In genomic region chr7:127872122-127872521, GRCh38 we compare ENCODE assay signal across 16 cellular contexts.
DNase-seq lines count a peak whose midpoint lies in the region; ATAC-seq and TF ChIP-seq lines count a peak whose summit lies in the region.
"Had no signal": no experiment of that assay in that cellular context is flagged by ENCODE, and none has a peak within 500 bp of the region (broad histone marks: within the 10 kb centered on the region; RNA-seq: fewer than 3 reads in every experiment).

No MANE protein-coding gene starts in this region.

- no peak for DNase-seq in activated naive CD4-positive, alpha-beta T cell treated with anti-CD3 and anti-CD28 coated beads for 36 hours
- DNase-seq in esophagus muscularis mucosa (ENCODE audit: extremely low spot score) (no peak), COR-L47 (lab: John Stamatoyannopoulos, UW) (no peak), erythroblast (lab: John Stamatoyannopoulos, UW) (no peak)
- DNase-seq: activated CD4-positive, alpha-beta T cell treated with anti-CD3 and anti-CD28 coated beads for 1 hour; AML-193; effector memory CD8-positive, alpha-beta T cell; EL; NCI-H2081 treated with DMSO at 0.1 percent for 48 hours had no signal

- ATAC-seq in GM18505 (IDR thresholded peaks at IDR 0.05; ENCODE audit: unreplicated experiment) (peak; percentile 65), GM19467 (IDR thresholded peaks at IDR 0.05; ENCODE audit: unreplicated experiment) (peak; percentile 48), HG02870 (IDR thresholded peaks at IDR 0.05; ENCODE audit: unreplicated experiment) (peak; percentile 43), HG03558 (IDR thresholded peaks at IDR 0.05; ENCODE audit: extremely low read depth, unreplicated experiment) (peak; percentile 41)
- ATAC-seq: effector memory CD8-positive, alpha-beta T cell; gastroesophageal sphincter had no signal

- TF ChIP-seq EP300 in esophagus muscularis mucosa (IDR thresholded peaks at IDR 0.05): no peak

- TF ChIP-seq CTCF in esophagus muscularis mucosa (IDR thresholded peaks at IDR 0.05): no peak

- CTCF ChIA-PET in activated naive CD4-positive, alpha-beta T cell treated with anti-CD3 and anti-CD28 coated beads for 36 hours (lab: Charles Lee): no interaction called here

- peaks cover 26% of the 10 kb centered on the region for H3K36me3 Mint-ChIP-seq in activated naive CD4-positive, alpha-beta T cell treated with anti-CD3 and anti-CD28 coated beads for 36 hours (ENCODE audit: low read depth)

- H3K27me3 ChIP-seq in esophagus muscularis mucosa: no peaks in the 10 kb centered on the region
- H3K27me3 ChIP-seq: gastroesophageal sphincter, right atrium auricular region had no signal

- H3K4me3 Mint-ChIP-seq in activated naive CD4-positive, alpha-beta T cell treated with anti-CD3 and anti-CD28 coated beads for 36 hours: no peak overlapping the region
- H3K4me3 Mint-ChIP-seq: activated T-helper 1 cell treated with anti-CD3 and anti-CD28 coated beads, Interleukin-12 subunit alpha, Interleukin-12 subunit beta, Interleukin-2, Interleukin-4 antibody, amounts not matched to agents 30 ng/mL and 10 ng/mL and 1 ng/mL, durations not matched to agents 14 hours and 24 hours and 36 hours; effector memory CD8-positive, alpha-beta T cell had no signal

- H3K9me3 ChIP-seq in esophagus muscularis mucosa: no peaks in the 10 kb centered on the region
- H3K9me3 ChIP-seq: gastroesophageal sphincter, right atrium auricular region had no signal

- H3K4me1 ChIP-seq in esophagus muscularis mucosa: peaks cover 0 to 3% (median 0%) of the 10 kb centered on the region in 4 donors

- intact Hi-C loops in activated naive CD4-positive, alpha-beta T cell treated with anti-CD3 and anti-CD28 coated beads for 36 hours (cut with micrococcal nuclease): no loop called here
- intact Hi-C loops in esophagus muscularis mucosa (cut with DNase I): no loop called here

- no peaks in the 10 kb centered on the region for H3K9me3 Mint-ChIP-seq in activated naive CD4-positive, alpha-beta T cell treated with anti-CD3 and anti-CD28 coated beads for 36 hours
- H3K9me3 Mint-ChIP-seq: activated T-helper 1 cell treated with anti-CD3 and anti-CD28 coated beads, Interleukin-12 subunit alpha, Interleukin-12 subunit beta, Interleukin-2, Interleukin-4 antibody, amounts not matched to agents 30 ng/mL and 10 ng/mL and 1 ng/mL, durations not matched to agents 14 hours and 24 hours and 36 hours; effector memory CD8-positive, alpha-beta T cell had no signal

- TF ChIP-seq POLR2A in GM18505 (IDR thresholded peaks at IDR 0.05; ENCODE audit: borderline replicate concordance, extremely low read depth, insufficient read depth, insufficient read length) (no peak), esophagus muscularis mucosa (IDR thresholded peaks at IDR 0.05; ENCODE audit: low read depth) (no peak), erythroblast (IDR thresholded peaks at IDR 0.05; ENCODE audit: low read length) (no peak)

- H3K36me3 ChIP-seq in esophagus muscularis mucosa: no peaks in the 10 kb centered on the region
- H3K36me3 ChIP-seq: gastroesophageal sphincter, right atrium auricular region had no signal

- no peak overlapping the region for H3K4me3 ChIP-seq in esophagus muscularis mucosa
- H3K4me3 ChIP-seq: gastroesophageal sphincter, right atrium auricular region had no signal

- H3K4me1 Mint-ChIP-seq in activated naive CD4-positive, alpha-beta T cell treated with anti-CD3 and anti-CD28 coated beads for 36 hours (ENCODE audit: low read depth): peaks cover 16% of the 10 kb centered on the region

- H3K27me3 Mint-ChIP-seq in activated naive CD4-positive, alpha-beta T cell treated with anti-CD3 and anti-CD28 coated beads for 36 hours (ENCODE audit: low read depth): no peaks in the 10 kb centered on the region
- H3K27me3 Mint-ChIP-seq: effector memory CD8-positive, alpha-beta T cell had no signal

- H3K27ac Mint-ChIP-seq in activated naive CD4-positive, alpha-beta T cell treated with anti-CD3 and anti-CD28 coated beads for 36 hours: no peak overlapping the region
- H3K27ac Mint-ChIP-seq: activated T-helper 1 cell treated with anti-CD3 and anti-CD28 coated beads, Interleukin-12 subunit alpha, Interleukin-12 subunit beta, Interleukin-2, Interleukin-4 antibody, amounts not matched to agents 30 ng/mL and 10 ng/mL and 1 ng/mL, durations not matched to agents 14 hours and 24 hours and 36 hours had no signal

- H3K27ac ChIP-seq in esophagus muscularis mucosa (replicated peaks in 1 of 4): no peak overlapping the region
- H3K27ac ChIP-seq: gastroesophageal sphincter, right atrium auricular region had no signal

- WGBS in esophagus muscularis mucosa: 100% methylated on average over 1 of the region's 1 CpG
